ENCODE assay signal across 24 cellular contexts in genomic region chr2:71863338-71863737, GRCh38.
A peak's percentile ranks its signal among the peaks of the same experiment; 100 is the strongest.
DNase-seq lines count a peak whose midpoint lies in the region; ATAC-seq and TF ChIP-seq lines count a peak whose summit lies in the region.
"Had no signal": no experiment of that assay in that cellular context is flagged by ENCODE, and none has a peak within 500 bp of the region (broad histone marks: within the 10 kb centered on the region; RNA-seq: fewer than 3 reads in every experiment).

No MANE protein-coding gene starts in this region.

- no peaks in the 10 kb centered on the region for H3K4me1 Mint-ChIP-seq in neural progenitor cell
- H3K4me1 Mint-ChIP-seq: H9 had no signal

- no peak overlapping the region for H3K9ac ChIP-seq in neural progenitor cell
- H3K9ac ChIP-seq: BLaER1 treated with 17β-estradiol and CSF1 and Interleukin-3, amounts not matched to agents 10 nM and 100 nM; KMS-11 had no signal

- no peaks in the 10 kb centered on the region for H3K36me3 ChIP-seq in neural progenitor cell
- H3K36me3 ChIP-seq: BLaER1 treated with 17β-estradiol and CSF1 and Interleukin-3, amounts not matched to agents 10 nM and 100 nM had no signal

- peak; percentile 94 for ATAC-seq in sciatic nerve
- ATAC-seq: GM23338 had no signal

- no peak overlapping the region for H3K4me3 ChIP-seq in neural progenitor cell
- H3K4me3 ChIP-seq: BLaER1 treated with 17β-estradiol and CSF1 and Interleukin-3, amounts not matched to agents 10 nM and 100 nM; GM23338; SK-N-MC had no signal

- TF ChIP-seq CTCF in neural progenitor cell (IDR thresholded peaks at IDR 0.05) = no peak

- H3K4me3 Mint-ChIP-seq in neural progenitor cell = no peak overlapping the region
- H3K4me3 Mint-ChIP-seq: CD4-positive, alpha-beta T cell; GM23338; H9 had no signal

- in situ Hi-C loops in G401 (cut with HindIII; ENCODE audit: low sequenced_read_pairs) = no loop called here

- H3K4me1 ChIP-seq in neural progenitor cell = no peaks in the 10 kb centered on the region
- H3K4me1 ChIP-seq: BLaER1 treated with 17β-estradiol and CSF1 and Interleukin-3, amounts not matched to agents 10 nM and 100 nM had no signal

- DNase-seq in G401 (ENCODE audit: low spot score) (peak; percentile 50), cerebellar cortex (ENCODE audit: low spot score) (peak; percentile 33), mesenteric fat pad (ENCODE audit: low spot score) (peak; percentile 9), sciatic nerve (ENCODE audit: low spot score) (no peak), NCI-H2171 treated with DMSO at 0.1 percent for 48 hours (lab: John Stamatoyannopoulos, UW) (no peak), neural progenitor cell (ENCODE audit: low spot score) (no peak), AG20443 (ENCODE audit: low spot score) (no peak)
- DNase-seq in activated naive CD4-positive, alpha-beta T cell treated with anti-CD3 and anti-CD28 coated beads, Interleukin-2, amount 50 U/mL, for 16 hours = no peak
- DNase-seq: AML-193; CD4-positive, alpha-beta T cell; H9; IMR-90; NCI-H1048; NCI-H1417 treated with DMSO at 0.1 percent for 48 hours; NCI-H1694 treated with DMSO at 0.1 percent for 48 hours; NCI-H2081; NCI-H226; NCI-H510A; NCI-H69; SIG-M5 had no signal

- H3K27ac Mint-ChIP-seq in neural progenitor cell = no peak overlapping the region
- H3K27ac Mint-ChIP-seq: CD4-positive, alpha-beta T cell; GM23338; H9 had no signal

- no peaks in the 10 kb centered on the region for H3K9me3 ChIP-seq in neural progenitor cell (ENCODE audit: low read depth)
- H3K9me3 ChIP-seq: BLaER1 treated with 17β-estradiol and CSF1 and Interleukin-3, amounts not matched to agents 10 nM and 100 nM had no signal

- H3K79me2 ChIP-seq in neural progenitor cell (ENCODE audit: low read depth) = no peaks in the 10 kb centered on the region

- intact Hi-C loops in sciatic nerve (cut with DNase I) = no loop called here

- H3K36me3 Mint-ChIP-seq in neural progenitor cell = no peaks in the 10 kb centered on the region

- H3K27me3 Mint-ChIP-seq in neural progenitor cell (ENCODE audit: insufficient read depth, low read depth) = no peaks in the 10 kb centered on the region
- H3K27me3 Mint-ChIP-seq: CD4-positive, alpha-beta T cell had no signal

- H3K4me2 ChIP-seq in neural progenitor cell = no peak overlapping the region
- H3K4me2 ChIP-seq: BLaER1 treated with 17β-estradiol and CSF1 and Interleukin-3, amounts not matched to agents 10 nM and 100 nM; GM23338; KMS-11 had no signal

- no peaks in the 10 kb centered on the region for H3F3A ChIP-seq in neural progenitor cell (ENCODE audit: low read depth)

- no peak overlapping the region for H3K27ac ChIP-seq in neural progenitor cell
- H3K27ac ChIP-seq: BLaER1 treated with 17β-estradiol and CSF1 and Interleukin-3, amounts not matched to agents 10 nM and 100 nM; KMS-11; SK-N-MC had no signal

- H3K9me3 Mint-ChIP-seq in neural progenitor cell = no peaks in the 10 kb centered on the region
- H3K9me3 Mint-ChIP-seq: CD4-positive, alpha-beta T cell; GM23338; H9 had no signal

- H3K27me3 ChIP-seq in neural progenitor cell = no peaks in the 10 kb centered on the region
- H3K27me3 ChIP-seq: BLaER1 treated with 17β-estradiol and CSF1 and Interleukin-3, amounts not matched to agents 10 nM and 100 nM had no signal

- no peak overlapping the region for H2AFZ ChIP-seq in neural progenitor cell (replicated peaks)
- H2AFZ ChIP-seq: GM23338 had no signal

- H4K20me1 ChIP-seq in neural progenitor cell (ENCODE audit: low read depth) = no peaks in the 10 kb centered on the region
- H4K20me1 ChIP-seq: BLaER1 treated with 17β-estradiol and CSF1 and Interleukin-3, amounts not matched to agents 10 nM and 100 nM had no signal

Comparison
In these comparisons a context has a peak if more than half of its experiments do, and no peak if none do; other contexts are left out.
1. DNase-seq: peak in G401 (single experiment), cerebellar cortex (single experiment) and mesenteric fat pad (single experiment); none in sciatic nerve (single experiment), NCI-H2171 treated with DMSO at 0.1 percent for 48 hours (single experiment), activated naive CD4-positive, alpha-beta T cell treated with anti-CD3 and anti-CD28 coated beads, Interleukin-2, amount 50 U/mL, for 16 hours (single experiment), neural progenitor cell (single experiment) and AG20443 (single experiment).